1 cellular context compared by ENCODE assay signal in the genomic region with DNA sequence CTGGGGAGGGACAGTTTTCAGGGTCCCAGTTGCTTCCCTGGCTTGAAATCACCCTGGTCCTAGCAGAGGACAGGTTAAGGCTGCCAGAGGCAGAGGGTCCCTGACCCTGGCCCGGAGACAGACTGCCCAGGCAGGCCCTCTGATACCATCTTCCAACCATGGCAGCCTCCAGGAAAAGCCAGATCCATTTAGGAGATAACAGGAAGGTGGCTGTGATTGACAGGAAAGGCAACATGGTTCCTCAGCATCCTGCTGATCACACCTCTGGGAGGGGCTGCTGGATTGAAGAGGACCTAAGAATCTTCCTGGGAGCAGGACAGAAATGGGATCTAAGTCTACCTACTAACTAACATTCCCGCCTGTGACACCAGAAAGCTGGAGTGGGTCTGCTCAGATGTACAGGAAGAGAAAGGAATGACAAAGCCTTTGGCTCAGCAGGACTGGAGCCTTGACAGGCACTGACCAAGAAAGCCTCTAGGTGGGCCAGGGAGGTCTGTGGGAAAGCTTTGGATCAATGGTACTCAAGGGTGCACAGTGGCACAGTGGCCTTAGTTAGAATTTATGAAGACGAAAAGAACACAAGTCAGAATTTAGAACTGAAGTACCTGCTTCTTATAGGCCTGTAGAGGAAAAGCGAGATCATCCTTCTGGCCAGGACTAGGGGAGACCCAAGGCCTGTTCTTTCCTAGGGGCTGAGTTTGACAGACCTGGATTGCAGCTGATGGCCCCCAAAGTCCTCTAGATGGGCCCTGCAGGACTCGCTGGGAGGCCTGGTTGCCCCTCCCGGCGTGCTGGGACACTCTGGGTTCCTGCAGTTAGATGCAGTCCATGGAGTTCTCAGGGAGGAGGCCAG.
TF ChIP-seq lines count a peak whose summit lies in the region.

No MANE protein-coding gene starts in this region.

TF ChIP-seq in GM23338, 12 proteins besides CTCF, POLR2A, EP300 and RAD21:
- TF ChIP-seq, protein P1, sequence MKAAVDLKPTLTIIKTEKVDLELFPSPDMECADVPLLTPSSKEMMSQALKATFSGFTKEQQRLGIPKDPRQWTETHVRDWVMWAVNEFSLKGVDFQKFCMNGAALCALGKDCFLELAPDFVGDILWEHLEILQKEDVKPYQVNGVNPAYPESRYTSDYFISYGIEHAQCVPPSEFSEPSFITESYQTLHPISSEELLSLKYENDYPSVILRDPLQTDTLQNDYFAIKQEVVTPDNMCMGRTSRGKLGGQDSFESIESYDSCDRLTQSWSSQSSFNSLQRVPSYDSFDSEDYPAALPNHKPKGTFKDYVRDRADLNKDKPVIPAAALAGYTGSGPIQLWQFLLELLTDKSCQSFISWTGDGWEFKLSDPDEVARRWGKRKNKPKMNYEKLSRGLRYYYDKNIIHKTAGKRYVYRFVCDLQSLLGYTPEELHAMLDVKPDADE (IDR thresholded peaks at IDR 0.05) = no peak
- TF ChIP-seq, protein P2, sequence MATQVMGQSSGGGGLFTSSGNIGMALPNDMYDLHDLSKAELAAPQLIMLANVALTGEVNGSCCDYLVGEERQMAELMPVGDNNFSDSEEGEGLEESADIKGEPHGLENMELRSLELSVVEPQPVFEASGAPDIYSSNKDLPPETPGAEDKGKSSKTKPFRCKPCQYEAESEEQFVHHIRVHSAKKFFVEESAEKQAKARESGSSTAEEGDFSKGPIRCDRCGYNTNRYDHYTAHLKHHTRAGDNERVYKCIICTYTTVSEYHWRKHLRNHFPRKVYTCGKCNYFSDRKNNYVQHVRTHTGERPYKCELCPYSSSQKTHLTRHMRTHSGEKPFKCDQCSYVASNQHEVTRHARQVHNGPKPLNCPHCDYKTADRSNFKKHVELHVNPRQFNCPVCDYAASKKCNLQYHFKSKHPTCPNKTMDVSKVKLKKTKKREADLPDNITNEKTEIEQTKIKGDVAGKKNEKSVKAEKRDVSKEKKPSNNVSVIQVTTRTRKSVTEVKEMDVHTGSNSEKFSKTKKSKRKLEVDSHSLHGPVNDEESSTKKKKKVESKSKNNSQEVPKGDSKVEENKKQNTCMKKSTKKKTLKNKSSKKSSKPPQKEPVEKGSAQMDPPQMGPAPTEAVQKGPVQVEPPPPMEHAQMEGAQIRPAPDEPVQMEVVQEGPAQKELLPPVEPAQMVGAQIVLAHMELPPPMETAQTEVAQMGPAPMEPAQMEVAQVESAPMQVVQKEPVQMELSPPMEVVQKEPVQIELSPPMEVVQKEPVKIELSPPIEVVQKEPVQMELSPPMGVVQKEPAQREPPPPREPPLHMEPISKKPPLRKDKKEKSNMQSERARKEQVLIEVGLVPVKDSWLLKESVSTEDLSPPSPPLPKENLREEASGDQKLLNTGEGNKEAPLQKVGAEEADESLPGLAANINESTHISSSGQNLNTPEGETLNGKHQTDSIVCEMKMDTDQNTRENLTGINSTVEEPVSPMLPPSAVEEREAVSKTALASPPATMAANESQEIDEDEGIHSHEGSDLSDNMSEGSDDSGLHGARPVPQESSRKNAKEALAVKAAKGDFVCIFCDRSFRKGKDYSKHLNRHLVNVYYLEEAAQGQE (IDR thresholded peaks at IDR 0.05; ENCODE audit: unreplicated experiment) = no peak
- TF ChIP-seq EZH2 (IDR thresholded peaks at IDR 0.05; ENCODE audit: low read depth, unreplicated experiment) = no peak
- no peak for TF ChIP-seq NANOG (IDR thresholded peaks at IDR 0.05; ENCODE audit: borderline replicate concordance)
- no peak for TF ChIP-seq CREB1 (CRISPR knock-in tag; IDR thresholded peaks at IDR 0.05; ENCODE audit: low read depth)
- TF ChIP-seq, protein P3, sequence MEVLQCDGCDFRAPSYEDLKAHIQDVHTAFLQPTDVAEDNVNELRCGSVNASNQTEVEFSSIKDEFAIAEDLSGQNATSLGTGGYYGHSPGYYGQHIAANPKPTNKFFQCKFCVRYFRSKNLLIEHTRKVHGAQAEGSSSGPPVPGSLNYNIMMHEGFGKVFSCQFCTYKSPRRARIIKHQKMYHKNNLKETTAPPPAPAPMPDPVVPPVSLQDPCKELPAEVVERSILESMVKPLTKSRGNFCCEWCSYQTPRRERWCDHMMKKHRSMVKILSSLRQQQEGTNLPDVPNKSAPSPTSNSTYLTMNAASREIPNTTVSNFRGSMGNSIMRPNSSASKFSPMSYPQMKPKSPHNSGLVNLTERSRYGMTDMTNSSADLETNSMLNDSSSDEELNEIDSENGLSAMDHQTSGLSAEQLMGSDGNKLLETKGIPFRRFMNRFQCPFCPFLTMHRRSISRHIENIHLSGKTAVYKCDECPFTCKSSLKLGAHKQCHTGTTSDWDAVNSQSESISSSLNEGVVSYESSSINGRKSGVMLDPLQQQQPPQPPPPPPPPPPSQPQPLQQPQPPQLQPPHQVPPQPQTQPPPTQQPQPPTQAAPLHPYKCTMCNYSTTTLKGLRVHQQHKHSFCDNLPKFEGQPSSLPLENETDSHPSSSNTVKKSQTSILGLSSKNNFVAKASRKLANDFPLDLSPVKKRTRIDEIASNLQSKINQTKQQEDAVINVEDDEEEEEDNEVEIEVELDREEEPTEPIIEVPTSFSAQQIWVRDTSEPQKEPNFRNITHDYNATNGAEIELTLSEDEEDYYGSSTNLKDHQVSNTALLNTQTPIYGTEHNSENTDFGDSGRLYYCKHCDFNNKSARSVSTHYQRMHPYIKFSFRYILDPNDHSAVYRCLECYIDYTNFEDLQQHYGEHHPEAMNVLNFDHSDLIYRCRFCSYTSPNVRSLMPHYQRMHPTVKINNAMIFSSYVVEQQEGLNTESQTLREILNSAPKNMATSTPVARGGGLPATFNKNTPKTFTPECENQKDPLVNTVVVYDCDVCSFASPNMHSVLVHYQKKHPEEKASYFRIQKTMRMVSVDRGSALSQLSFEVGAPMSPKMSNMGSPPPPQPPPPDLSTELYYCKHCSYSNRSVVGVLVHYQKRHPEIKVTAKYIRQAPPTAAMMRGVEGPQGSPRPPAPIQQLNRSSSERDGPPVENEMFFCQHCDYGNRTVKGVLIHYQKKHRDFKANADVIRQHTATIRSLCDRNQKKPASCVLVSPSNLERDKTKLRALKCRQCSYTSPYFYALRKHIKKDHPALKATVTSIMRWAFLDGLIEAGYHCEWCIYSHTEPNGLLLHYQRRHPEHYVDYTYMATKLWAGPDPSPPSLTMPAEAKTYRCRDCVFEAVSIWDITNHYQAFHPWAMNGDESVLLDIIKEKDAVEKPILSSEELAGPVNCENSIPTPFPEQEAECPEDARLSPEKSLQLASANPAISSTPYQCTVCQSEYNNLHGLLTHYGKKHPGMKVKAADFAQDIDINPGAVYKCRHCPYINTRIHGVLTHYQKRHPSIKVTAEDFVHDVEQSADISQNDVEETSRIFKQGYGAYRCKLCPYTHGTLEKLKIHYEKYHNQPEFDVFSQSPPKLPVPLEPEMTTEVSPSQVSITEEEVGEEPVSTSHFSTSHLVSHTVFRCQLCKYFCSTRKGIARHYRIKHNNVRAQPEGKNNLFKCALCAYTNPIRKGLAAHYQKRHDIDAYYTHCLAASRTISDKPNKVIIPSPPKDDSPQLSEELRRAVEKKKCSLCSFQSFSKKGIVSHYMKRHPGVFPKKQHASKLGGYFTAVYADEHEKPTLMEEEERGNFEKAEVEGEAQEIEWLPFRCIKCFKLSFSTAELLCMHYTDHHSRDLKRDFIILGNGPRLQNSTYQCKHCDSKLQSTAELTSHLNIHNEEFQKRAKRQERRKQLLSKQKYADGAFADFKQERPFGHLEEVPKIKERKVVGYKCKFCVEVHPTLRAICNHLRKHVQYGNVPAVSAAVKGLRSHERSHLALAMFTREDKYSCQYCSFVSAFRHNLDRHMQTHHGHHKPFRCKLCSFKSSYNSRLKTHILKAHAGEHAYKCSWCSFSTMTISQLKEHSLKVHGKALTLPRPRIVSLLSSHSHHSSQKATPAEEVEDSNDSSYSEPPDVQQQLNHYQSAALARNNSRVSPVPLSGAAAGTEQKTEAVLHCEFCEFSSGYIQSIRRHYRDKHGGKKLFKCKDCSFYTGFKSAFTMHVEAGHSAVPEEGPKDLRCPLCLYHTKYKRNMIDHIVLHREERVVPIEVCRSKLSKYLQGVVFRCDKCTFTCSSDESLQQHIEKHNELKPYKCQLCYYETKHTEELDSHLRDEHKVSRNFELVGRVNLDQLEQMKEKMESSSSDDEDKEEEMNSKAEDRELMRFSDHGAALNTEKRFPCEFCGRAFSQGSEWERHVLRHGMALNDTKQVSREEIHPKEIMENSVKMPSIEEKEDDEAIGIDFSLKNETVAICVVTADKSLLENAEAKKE (CRISPR knock-in tag; IDR thresholded peaks at IDR 0.05) = no peak
- TF ChIP-seq ZNF331 (CRISPR knock-in tag; IDR thresholded peaks at IDR 0.05; ENCODE audit: low read depth) = no peak
- TF ChIP-seq JUNB (IDR thresholded peaks at IDR 0.05; ENCODE audit: unreplicated experiment) = no peak
- TF ChIP-seq STAT1 (IDR thresholded peaks at IDR 0.05; ENCODE audit: unreplicated experiment) = no peak
- no peak for TF ChIP-seq ZNF114 (CRISPR knock-in tag; IDR thresholded peaks at IDR 0.05)
- no peak for TF ChIP-seq POLR2AphosphoS5 (IDR thresholded peaks at IDR 0.05; ENCODE audit: low read depth)
- TF ChIP-seq EZH2phosphoT487 (IDR thresholded peaks at IDR 0.05; ENCODE audit: unreplicated experiment) = no peak
TF ChIP-seq in GM23338: peak in this region for 0.
